Comparison of ENCODE assay signal across 24 cellular contexts in genomic region chr9:79699479-79699878, GRCh38.
DNase-seq lines count a peak whose midpoint lies in the region; ATAC-seq, FAIRE-seq and TF ChIP-seq lines count a peak whose summit lies in the region.
"Had no signal": no experiment of that assay in that cellular context is flagged by ENCODE, and none has a peak within 500 bp of the region (broad histone marks: within the 10 kb centered on the region; RNA-seq: fewer than 3 reads in every experiment).

No MANE protein-coding gene starts in this region.

- TF ChIP-seq POLR2A in H54 (IDR thresholded peaks at IDR 0.05; ENCODE audit: low read depth, low read length): no peak
- TF ChIP-seq POLR2A in stomach (IDR thresholded peaks at IDR 0.05): no peak

- WGBS in stomach, 5 donors: 90 to 94% (median 92%) methylated on average over 6 of the region's 6 CpGs

- H3K27ac ChIP-seq in neutrophil (peak overlapping the region; percentile 86), stomach (no peak overlapping the region)
- H3K27ac ChIP-seq: BLaER1 had no signal

- ATAC-seq in stimulated activated naive CD8-positive, alpha-beta T cell treated with anti-CD3 and anti-CD28 coated beads, Interleukin-15, Interleukin-2, amounts not matched to agents 100 U/mL and 50 U/mL, for 24 hours: peak; percentile 68
- ATAC-seq in stimulated activated naive CD8-positive, alpha-beta T cell treated with anti-CD3 and anti-CD28 coated beads, Interleukin-15, amount 100 ng/mL, for 72 hours: no peak
- ATAC-seq: CD8-positive, alpha-beta T cell had no signal

- no peaks in the 10 kb centered on the region for H3K27me3 ChIP-seq in neutrophil
- H3K27me3 ChIP-seq in stomach: no peaks in the 10 kb centered on the region
- no peaks in the 10 kb centered on the region for H3K27me3 ChIP-seq in Caco-2 (replicated peaks; ENCODE audit: control insufficient read depth, insufficient read depth, low read length)
- H3K27me3 ChIP-seq: BE2C, BLaER1 had no signal

- TF ChIP-seq CTCF in neutrophil (IDR thresholded peaks at IDR 0.05) (no peak), stomach (IDR thresholded peaks at IDR 0.05) (no peak), Caco-2 (IDR thresholded peaks at IDR 0.05; ENCODE audit: insufficient read depth in 1 of 2, low read depth in 1 of 2, low read length in 1 of 2, severe bottlenecking in 1 of 2, unreplicated experiment in 1 of 2) (no peak)

- H3K9me3 ChIP-seq in neutrophil (no peaks in the 10 kb centered on the region), stomach (no peaks in the 10 kb centered on the region), Caco-2 (no peaks in the 10 kb centered on the region)
- H3K9me3 ChIP-seq: BE2C, BLaER1 had no signal

- H3K27me3 Mint-ChIP-seq in stimulated activated naive CD8-positive, alpha-beta T cell treated with anti-CD3 and anti-CD28 coated beads, Interleukin-15, amount 100 ng/mL, for 72 hours: no peaks in the 10 kb centered on the region
- H3K27me3 Mint-ChIP-seq in stimulated activated naive CD8-positive, alpha-beta T cell treated with anti-CD3 and anti-CD28 coated beads, Interleukin-15, Interleukin-2, amounts not matched to agents 100 ng/mL and 50 ng/mL, for 24 hours: no peaks in the 10 kb centered on the region
- no peaks in the 10 kb centered on the region for H3K27me3 Mint-ChIP-seq in Caco-2 (ENCODE audit: insufficient read depth, unreplicated experiment)
- H3K27me3 Mint-ChIP-seq: CD4-positive, alpha-beta T cell had no signal

- peaks cover 0 to 5% of the 10 kb centered on the region in 2 donors for H3K9me3 Mint-ChIP-seq in stimulated activated naive CD8-positive, alpha-beta T cell treated with anti-CD3 and anti-CD28 coated beads, Interleukin-15, amount 100 ng/mL, for 72 hours
- no peaks in the 10 kb centered on the region for H3K9me3 Mint-ChIP-seq in stimulated activated naive CD8-positive, alpha-beta T cell treated with anti-CD3 and anti-CD28 coated beads, Interleukin-15, Interleukin-2, amounts not matched to agents 100 ng/mL and 50 ng/mL, for 24 hours
- H3K9me3 Mint-ChIP-seq in Caco-2 (ENCODE audit: unreplicated experiment): no peaks in the 10 kb centered on the region
- H3K9me3 Mint-ChIP-seq: CD4-positive, alpha-beta T cell; CD8-positive, alpha-beta T cell had no signal

- H3K27ac Mint-ChIP-seq in stimulated activated naive CD8-positive, alpha-beta T cell treated with anti-CD3 and anti-CD28 coated beads, Interleukin-15, amount 100 ng/mL, for 72 hours: no peak overlapping the region
- H3K27ac Mint-ChIP-seq in stimulated activated naive CD8-positive, alpha-beta T cell treated with anti-CD3 and anti-CD28 coated beads, Interleukin-15, Interleukin-2, amounts not matched to agents 100 ng/mL and 50 ng/mL, for 24 hours: peak overlapping the region; percentile 77
- H3K27ac Mint-ChIP-seq in Caco-2 (ENCODE audit: unreplicated experiment): no peak overlapping the region
- H3K27ac Mint-ChIP-seq: CD8-positive, alpha-beta T cell had no signal

- peak; percentile 48 for FAIRE-seq in H54 (lab: Jason Lieb, UNC)
- FAIRE-seq: A204.1, GM12891 had no signal

- BruUV-seq in Caco-2 (replicated peaks; lab: Mats Ljungman, UMichigan): no TSS peak

- H3K36me3 ChIP-seq in neutrophil: no peaks in the 10 kb centered on the region
- H3K36me3 ChIP-seq in stomach: peaks cover 0 to 1% (median under 1%) of the 10 kb centered on the region in 4 donors
- no peaks in the 10 kb centered on the region for H3K36me3 ChIP-seq in Caco-2 (ENCODE audit: control insufficient read depth, insufficient read depth, low read length)

- H3K4me3 ChIP-seq in neutrophil (ENCODE audit: low read depth in 1 of 2, low read length in 1 of 2): no peak overlapping the region
- no peak overlapping the region for H3K4me3 ChIP-seq in stomach
- no peak overlapping the region for H3K4me3 ChIP-seq in Caco-2 (ENCODE audit: low read depth, low read length)
- H3K4me3 ChIP-seq: BLaER1 had no signal

- H3K36me3 Mint-ChIP-seq in stimulated activated naive CD8-positive, alpha-beta T cell treated with anti-CD3 and anti-CD28 coated beads, Interleukin-15, Interleukin-2, amounts not matched to agents 100 ng/mL and 50 ng/mL, for 24 hours (ENCODE audit: low read depth): peaks cover 9% of the 10 kb centered on the region
- H3K36me3 Mint-ChIP-seq in Caco-2 (ENCODE audit: insufficient read depth, unreplicated experiment): no peaks in the 10 kb centered on the region

- no peak for DNase-seq in stimulated activated naive CD8-positive, alpha-beta T cell treated with anti-CD3 and anti-CD28 coated beads, Interleukin-15, Interleukin-2, amounts not matched to agents 100 U/mL and 50 U/mL, for 24 hours
- no peak for DNase-seq in stimulated activated naive CD8-positive, alpha-beta T cell treated with anti-CD3 and anti-CD28 coated beads, Interleukin-15, amount 100 ng/mL, for 72 hours
- no peak for DNase-seq in H54 (ENCODE audit: insufficient read length, low spot score)
- DNase-seq in stomach: no peak
- DNase-seq in GF-D8 (lab: John Stamatoyannopoulos, UW): no peak
- no peak for DNase-seq in Caco-2
- DNase-seq: 8988T; ACHN; BE2C; C1 segment of cervical spinal cord; CD4-positive, alpha-beta T cell; CD8-positive, alpha-beta T cell; DMS 273 treated with DMSO at 0.1 percent for 48 hours; DMS153; DMS53; DMS79; DND-41; EL; GDM1 had no signal

- H3K4me3 Mint-ChIP-seq in stimulated activated naive CD8-positive, alpha-beta T cell treated with anti-CD3 and anti-CD28 coated beads, Interleukin-15, amount 100 ng/mL, for 72 hours: no peak overlapping the region
- no peak overlapping the region for H3K4me3 Mint-ChIP-seq in stimulated activated naive CD8-positive, alpha-beta T cell treated with anti-CD3 and anti-CD28 coated beads, Interleukin-15, Interleukin-2, amounts not matched to agents 100 ng/mL and 50 ng/mL, for 24 hours
- H3K4me3 Mint-ChIP-seq in Caco-2 (ENCODE audit: unreplicated experiment): no peak overlapping the region
- H3K4me3 Mint-ChIP-seq: CD4-positive, alpha-beta T cell; CD8-positive, alpha-beta T cell had no signal

- intact Hi-C loops in stomach (cut with DNase I; ENCODE audit: low total_unique reads) (no loop called here), Caco-2 (cut with micrococcal nuclease; ENCODE audit: unreplicated experiment) (no loop called here)

- H3K4me1 Mint-ChIP-seq in stimulated activated naive CD8-positive, alpha-beta T cell treated with anti-CD3 and anti-CD28 coated beads, Interleukin-15, amount 100 ng/mL, for 72 hours: peaks cover 43% of the 10 kb centered on the region
- H3K4me1 Mint-ChIP-seq in stimulated activated naive CD8-positive, alpha-beta T cell treated with anti-CD3 and anti-CD28 coated beads, Interleukin-15, Interleukin-2, amounts not matched to agents 100 ng/mL and 50 ng/mL, for 24 hours (ENCODE audit: low read depth): peaks cover 51% of the 10 kb centered on the region
- no peaks in the 10 kb centered on the region for H3K4me1 Mint-ChIP-seq in Caco-2 (ENCODE audit: low read depth, unreplicated experiment)

- H3K4me1 ChIP-seq in neutrophil (ENCODE audit: control insufficient read depth in 1 of 2, insufficient read depth in 1 of 2, low read depth in 1 of 2, low read length in 1 of 2) (peaks cover 48 to 51% of the 10 kb centered on the region in 2 experiments), stomach (peaks cover 0 to 14% (median 5%) of the 10 kb centered on the region in 4 donors), Caco-2 (no peaks in the 10 kb centered on the region)

- CTCF ChIA-PET in Caco-2 (lab: Charles Lee): no interaction called here

- POLR2A ChIA-PET in Caco-2 (lab: Charles Lee): no interaction called here

- no peak for TF ChIP-seq EP300 in stomach (IDR thresholded peaks at IDR 0.05)
